Comparison of ENCODE assay signal across 27 cellular contexts in genomic region chr17:35076874-35077273, GRCh38. TPM values are rescaled to one million over a fixed set of nuclear protein-coding genes. Genes with fewer than 3 reads are reported as not detected.
"Had no signal": no experiment of that assay in that cellular context is flagged by ENCODE, and none has a peak within 500 bp of the region (broad histone marks: within the 10 kb centered on the region; RNA-seq: fewer than 3 reads in every experiment).

No MANE protein-coding gene starts in this region.

- H2AFZ ChIP-seq: neural progenitor cell had no signal

- H3K27me3 Mint-ChIP-seq: memory B cell; naive thymus-derived CD4-positive, alpha-beta T cell; stimulated activated naive B cell treated with anti-CD40 and anti-IgM and Interleukin-4, amounts not matched to agents 10 μg/mL and 1 μg/mL and 100 μg/mL, for 72 hours had no signal

- H3K36me3 ChIP-seq: esophagus squamous epithelium, gastroesophageal sphincter, left ventricle myocardium inferior, lower lobe of right lung, neural progenitor cell, ovary, right atrium auricular region, sigmoid colon, stomach, thyroid gland, upper lobe of right lung, vagina had no signal

- H3K4me2 ChIP-seq: neural progenitor cell had no signal

- FAIRE-seq: keratinocyte had no signal

- H3K4me3 ChIP-seq: esophagus squamous epithelium, gastroesophageal sphincter, left ventricle myocardium inferior, lower lobe of right lung, neural progenitor cell, ovary, right atrium auricular region, sigmoid colon, skin epidermis, stomach, thyroid gland, upper lobe of right lung, vagina had no signal

- H3K9ac ChIP-seq: neural progenitor cell had no signal

- DNase-seq: esophagus squamous epithelium; foreskin fibroblast; glutamatergic neuron; immature natural killer cell; left cardiac atrium; left ventricle myocardium inferior; lower lobe of right lung; midbrain; naive thymus-derived CD4-positive, alpha-beta T cell; nucleus accumbens; ovary; sigmoid colon; stimulated activated CD4-positive, alpha-beta T cell treated with anti-CD3 and anti-CD28 coated beads, Interleukin-2, amount 100 ng/mL, for 24 hours; stimulated activated CD4-positive, alpha-beta T cell treated with anti-CD3 and anti-CD28 coated beads, Interleukin-4, amount 100 ng/mL, for 4 hours; stimulated activated naive B cell treated with anti-CD40 and anti-IgM and Interleukin-4, amounts not matched to agents 10 μg/mL and 1 μg/mL and 100 μg/mL, for 72 hours; stomach; thyroid gland; upper lobe of right lung had no signal

- H3K27ac ChIP-seq: esophagus squamous epithelium, gastroesophageal sphincter, left ventricle myocardium inferior, lower lobe of right lung, neural progenitor cell, ovary, right atrium auricular region, sigmoid colon, skin epidermis, stomach, upper lobe of right lung, vagina had no signal

- H3K36me3 Mint-ChIP-seq: memory B cell; neural progenitor cell; stimulated activated naive B cell treated with anti-CD40 and anti-IgM and Interleukin-4, amounts not matched to agents 10 μg/mL and 1 μg/mL and 100 μg/mL, for 72 hours had no signal

- H3K27me3 ChIP-seq: esophagus squamous epithelium, gastroesophageal sphincter, neural progenitor cell, ovary, right atrium auricular region, sigmoid colon, stomach, thyroid gland, upper lobe of right lung, vagina had no signal

- H3K9me3 Mint-ChIP-seq: immature natural killer cell; memory B cell; naive thymus-derived CD4-positive, alpha-beta T cell; neural progenitor cell; stimulated activated naive B cell treated with anti-CD40 and anti-IgM and Interleukin-4, amounts not matched to agents 10 μg/mL and 1 μg/mL and 100 μg/mL, for 72 hours had no signal

- ATAC-seq: gastroesophageal sphincter; left cardiac atrium; naive thymus-derived CD4-positive, alpha-beta T cell; stimulated activated naive B cell treated with anti-CD40 and anti-IgM and Interleukin-4, amounts not matched to agents 10 μg/mL and 1 μg/mL and 100 μg/mL, for 72 hours; upper lobe of right lung had no signal

- H3K4me3 Mint-ChIP-seq: memory B cell; naive thymus-derived CD4-positive, alpha-beta T cell; neural progenitor cell; stimulated activated naive B cell treated with anti-CD40 and anti-IgM and Interleukin-4, amounts not matched to agents 10 μg/mL and 1 μg/mL and 100 μg/mL, for 72 hours had no signal

- H3K9me3 ChIP-seq: esophagus squamous epithelium, gastroesophageal sphincter, left ventricle myocardium inferior, lower lobe of right lung, ovary, right atrium auricular region, sigmoid colon, stomach, thyroid gland, upper lobe of right lung, vagina had no signal

- H3K27ac Mint-ChIP-seq: neural progenitor cell; stimulated activated naive B cell treated with anti-CD40 and anti-IgM and Interleukin-4, amounts not matched to agents 10 μg/mL and 1 μg/mL and 100 μg/mL, for 72 hours had no signal

RNA-seq across cellular contexts. Expression of gene FNDC8, which starts 44.5 kb away (rescaled TPM):
- total RNA-seq: epithelial cell of proximal tubule; esophagus squamous epithelium; gastroesophageal sphincter; left cardiac atrium; left ventricle myocardium inferior; lower lobe of right lung; naive thymus-derived CD4-positive, alpha-beta T cell; ovary; posterior vena cava; right atrium auricular region; sigmoid colon; stomach; thyroid gland; upper lobe of right lung; vagina had no signal
- polyA plus RNA-seq: immature natural killer cell; keratinocyte; naive thymus-derived CD4-positive, alpha-beta T cell; ovary; sigmoid colon; stomach had no signal
